8 cellular contexts compared by ENCODE assay signal in the genomic region with DNA sequence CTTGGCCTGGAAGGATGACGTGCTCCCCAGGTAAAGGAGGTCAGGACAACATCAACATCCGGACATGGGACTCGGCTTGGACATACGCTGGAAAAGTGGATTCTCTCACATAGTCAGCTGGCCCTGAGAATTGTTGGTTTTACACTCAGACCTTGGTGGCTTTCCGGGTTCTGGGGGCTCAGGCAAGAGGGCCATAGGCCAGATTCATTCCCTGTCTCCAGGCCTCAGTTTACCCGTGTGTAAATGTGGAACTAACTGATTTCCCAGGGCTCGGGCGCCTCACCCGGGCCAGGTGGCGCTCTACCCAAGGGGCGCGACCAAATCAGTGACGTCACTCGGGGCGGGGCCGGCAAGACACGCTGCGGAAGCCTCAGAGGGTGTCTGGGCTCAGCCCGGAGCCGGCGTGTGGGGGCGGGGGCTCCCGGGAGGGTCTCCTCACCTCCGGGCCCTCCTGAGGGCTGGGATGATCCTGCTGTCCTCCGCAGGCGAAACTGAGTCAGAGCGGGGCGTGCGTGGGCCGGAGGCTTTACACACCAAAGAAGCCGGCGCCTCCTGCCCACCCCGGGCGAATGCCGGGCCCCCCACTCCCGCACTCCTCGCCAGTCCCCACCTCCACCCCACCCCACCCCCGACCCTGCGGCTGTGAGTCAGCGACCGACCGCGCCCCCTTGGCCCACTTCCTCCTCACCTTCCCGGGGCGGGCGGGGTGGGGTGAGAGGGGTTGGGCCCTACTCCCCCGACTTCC. TPM values are rescaled to one million over a fixed set of nuclear protein-coding genes. Genes with fewer than 3 reads are reported as not detected.
DNase-seq lines count a peak whose midpoint lies in the region; ATAC-seq and TF ChIP-seq lines count a peak whose summit lies in the region.

No MANE protein-coding gene starts in this region.

- H3K27me3 Mint-ChIP-seq in activated naive CD8-positive, alpha-beta T cell treated with anti-CD3 and anti-CD28 coated beads for 36 hours: no peaks in the 10 kb centered on the region

- in situ Hi-C loops in transverse colon (cut with MboI; ENCODE audit: low pct_ligation_motif_present in 1 of 4, low pct_unique_long_range_greater_than_20kb in 1 of 4, low sequenced_read_pairs in 3 of 4): no loop called here

- no peaks in the 10 kb centered on the region for H3K9me3 ChIP-seq in cardiac muscle cell (ENCODE audit: low read depth)
- H3K9me3 ChIP-seq in trophoblast cell (ENCODE audit: insufficient read depth, low read depth, low read length): no peaks in the 10 kb centered on the region
- H3K9me3 ChIP-seq in transverse colon: no peaks in the 10 kb centered on the region

- H3K36me3 Mint-ChIP-seq in activated naive CD8-positive, alpha-beta T cell treated with anti-CD3 and anti-CD28 coated beads for 36 hours: peaks cover 3% of the 10 kb centered on the region

- peak; percentile 58 for TF ChIP-seq CTCF in GM12872 (IDR thresholded peaks at IDR 0.05; ENCODE audit: insufficient read depth, low read depth, low read length)
- peak; percentile 61 for TF ChIP-seq CTCF in cardiac muscle cell (IDR thresholded peaks at IDR 0.05; ENCODE audit: low read depth, low read length)
- TF ChIP-seq CTCF in transverse colon (IDR thresholded peaks at IDR 0.05): peak in 4 of 5 experiments; percentile 24 to 45 (median 38)

- H3K27ac ChIP-seq in cardiac muscle cell (peak overlapping the region; percentile 92), trophoblast cell (ENCODE audit: low read depth, low read length) (peak overlapping the region; percentile 95), transverse colon (peak overlapping the region; percentile 98 to 100 (median 99))

- ATAC-seq in HG02642 (IDR thresholded peaks at IDR 0.05; ENCODE audit: poor library complexity, unreplicated experiment): peak; percentile 60

- peak overlapping the region; percentile 7 for H3K4ac ChIP-seq in trophoblast cell (ENCODE audit: low read depth, low read length)

- peak overlapping the region; percentile 72 for H2AK5ac ChIP-seq in trophoblast cell (ENCODE audit: low read length)

- intact Hi-C loops in transverse colon (cut with DNase I; ENCODE audit: low total_unique reads): no loop called here

- H3K9ac ChIP-seq in trophoblast cell (ENCODE audit: low read length): peak overlapping the region; percentile 82

- peak overlapping the region; percentile 91 for H3K27ac Mint-ChIP-seq in activated naive CD8-positive, alpha-beta T cell treated with anti-CD3 and anti-CD28 coated beads for 36 hours

- H2BK120ac ChIP-seq in trophoblast cell (ENCODE audit: insufficient read depth, low read length, poor library complexity): peak overlapping the region; percentile 96

- DNase-seq in NCI-H1092 treated with DMSO at 0.1 percent for 48 hours (lab: John Stamatoyannopoulos, UW): peak; percentile 65
- DNase-seq in SKM-1 treated with dmso at 0.1 percent for 144 hours (lab: John Stamatoyannopoulos, UW; ENCODE audit: unreplicated experiment): peak; percentile 36
- DNase-seq in activated naive CD8-positive, alpha-beta T cell treated with anti-CD3 and anti-CD28 coated beads for 36 hours: peak; percentile 99
- DNase-seq in cardiac muscle cell (ENCODE audit: low read depth in 1 of 2, low spot score in 1 of 2): peak; percentile 94 to 96
- peak; percentile 97 to 99 for DNase-seq in trophoblast cell
- DNase-seq in transverse colon: peak; percentile 98

- peaks cover 34% of the 10 kb centered on the region for H3K4me1 Mint-ChIP-seq in activated naive CD8-positive, alpha-beta T cell treated with anti-CD3 and anti-CD28 coated beads for 36 hours

- no CpG with 5 or more reads among the region's 47 CpGs for WGBS in trophoblast cell (ENCODE audit: extremely low coverage, insufficient coverage, insufficient read length)
- 1% methylated on average over 25 of the region's 47 CpGs; no CpG with 5 or more reads in 1 of the 2 donors for WGBS in transverse colon (ENCODE audit: low coverage in 1 of 2), 2 donors

- H3K4me1 ChIP-seq in cardiac muscle cell (ENCODE audit: low read depth) (no peaks in the 10 kb centered on the region), trophoblast cell (ENCODE audit: control insufficient read depth in 1 of 2, insufficient read depth in 2 of 2, low read length in 2 of 2) (peaks cover 12 to 13% of the 10 kb centered on the region in 2 experiments), transverse colon (peaks cover 16 to 29% (median 27%) of the 10 kb centered on the region in 4 donors)

- H3K14ac ChIP-seq in trophoblast cell (ENCODE audit: low read length): peak overlapping the region; percentile 97

- no peak for TF ChIP-seq EP300 in transverse colon (IDR thresholded peaks at IDR 0.05; ENCODE audit: low read depth)

- H3K79me2 ChIP-seq in trophoblast cell (ENCODE audit: control insufficient read depth, insufficient read depth, low read length, poor library complexity): peaks cover 35% of the 10 kb centered on the region

- H3K79me1 ChIP-seq in trophoblast cell (ENCODE audit: low read length): peaks cover 30% of the 10 kb centered on the region

- H4K8ac ChIP-seq in trophoblast cell (ENCODE audit: low read depth, low read length): peak overlapping the region; percentile 79

- peak overlapping the region; percentile 74 for H3K18ac ChIP-seq in trophoblast cell (ENCODE audit: low read length)

- H3K27me3 ChIP-seq in cardiac muscle cell: no peaks in the 10 kb centered on the region
- no peaks in the 10 kb centered on the region for H3K27me3 ChIP-seq in trophoblast cell (ENCODE audit: insufficient read depth, low read length)
- no peaks in the 10 kb centered on the region for H3K27me3 ChIP-seq in transverse colon

- peak overlapping the region; percentile 86 for H3K4me2 ChIP-seq in trophoblast cell (ENCODE audit: low read length)

- TF ChIP-seq POLR2A in transverse colon (IDR thresholded peaks at IDR 0.05): peak; percentile 90

- peak overlapping the region; percentile 95 for H2BK5ac ChIP-seq in trophoblast cell (ENCODE audit: low read depth, low read length, poor library complexity)

- peak overlapping the region; percentile 79 for H2BK12ac ChIP-seq in trophoblast cell (ENCODE audit: low read length)

- no peaks in the 10 kb centered on the region for H3K36me3 ChIP-seq in cardiac muscle cell
- peaks cover 7 to 10% of the 10 kb centered on the region in 2 experiments for H3K36me3 ChIP-seq in trophoblast cell (ENCODE audit: control insufficient read depth in 1 of 2, insufficient read depth in 2 of 2, low read length in 2 of 2)
- H3K36me3 ChIP-seq in transverse colon: no peaks in the 10 kb centered on the region

- no peaks in the 10 kb centered on the region for H3K9me3 Mint-ChIP-seq in activated naive CD8-positive, alpha-beta T cell treated with anti-CD3 and anti-CD28 coated beads for 36 hours

- H3K23ac ChIP-seq in trophoblast cell (ENCODE audit: low read length): no peak overlapping the region

- peak overlapping the region; percentile 89 for H4K91ac ChIP-seq in trophoblast cell (ENCODE audit: low read depth, low read length)

- H4K12ac ChIP-seq in trophoblast cell (ENCODE audit: low read depth, low read length): peak overlapping the region; percentile 85

- peak overlapping the region; percentile 86 for H2AFZ ChIP-seq in trophoblast cell (ENCODE audit: insufficient read depth, low read length, poor library complexity)

- H3K4me3 ChIP-seq in cardiac muscle cell (peak overlapping the region; percentile 72), trophoblast cell (ENCODE audit: low read depth, low read length) (peak overlapping the region; percentile 94), transverse colon (peak overlapping the region; percentile 93 to 100 (median 97))

- peak overlapping the region; percentile 82 for H3K4me3 Mint-ChIP-seq in activated naive CD8-positive, alpha-beta T cell treated with anti-CD3 and anti-CD28 coated beads for 36 hours

RNA-seq across cellular contexts. Expression of gene VASP, which starts 0.9 kb away (rescaled TPM):
- total RNA-seq in activated naive CD8-positive, alpha-beta T cell treated with anti-CD3 and anti-CD28 coated beads for 36 hours: 100 to 1,000 TPM; 133 to 134 TPM
- total RNA-seq in cardiac muscle cell: 91.6 and 95.8 TPM in 2 replicates
- 72.4 and 83.3 TPM in 2 replicates for polyA plus RNA-seq in cardiac muscle cell
- 229 and 249 TPM in 2 replicates for polyA plus RNA-seq in trophoblast cell (2013)
- total RNA-seq in transverse colon: 100 to 1,000 TPM; 167 to 465 (median 204) TPM

RNA-seq across cellular contexts. Expression of gene PPM1N, which starts 8.2 kb away (rescaled TPM):
- total RNA-seq in activated naive CD8-positive, alpha-beta T cell treated with anti-CD3 and anti-CD28 coated beads for 36 hours: 1 to 10 TPM; 1.4 to 1.9 TPM
- total RNA-seq in cardiac muscle cell (1.3 and 2.9 TPM in 2 replicates), transverse colon (1 to 10 TPM in 2 of 4 donors, under 1 TPM in 1, not detected in 1; 1.00 to 4.3 (median 1.4) TPM)
- 1.2 and 4.0 TPM in 2 replicates for polyA plus RNA-seq in cardiac muscle cell
- polyA plus RNA-seq in trophoblast cell (2013): 32.0 and 34.1 TPM in 2 replicates

RNA-seq across cellular contexts. Expression of gene RTN2, which starts 9.6 kb away (rescaled TPM):
- total RNA-seq in activated naive CD8-positive, alpha-beta T cell treated with anti-CD3 and anti-CD28 coated beads for 36 hours: 1 to 10 TPM; 1.3 to 1.8 TPM
- total RNA-seq in cardiac muscle cell (43.7 and 56.5 TPM in 2 replicates), transverse colon (10 to 100 TPM in 1 of 4 donors, 1 to 10 TPM in 1, not detected in 2; 5.7 to 13.5 TPM)
- 92.2 and 111 TPM in 2 replicates for polyA plus RNA-seq in cardiac muscle cell
- polyA plus RNA-seq in trophoblast cell (2013): 68.7 and 72.2 TPM in 2 replicates

RNA-seq across cellular contexts. Expression of gene FOSB, which starts 38.6 kb away (rescaled TPM):
- total RNA-seq in activated naive CD8-positive, alpha-beta T cell treated with anti-CD3 and anti-CD28 coated beads for 36 hours: 10 to 100 TPM in 1 of 2 experiments, 1 to 10 TPM in 1; 9.7 to 10.5 TPM
- total RNA-seq in cardiac muscle cell: 0.88 and 4.5 TPM in 2 replicates
- polyA plus RNA-seq in cardiac muscle cell: 1.7 and 3.0 TPM in 2 replicates
- polyA plus RNA-seq in trophoblast cell (2013): 37.2 and 40.1 TPM in 2 replicates
- total RNA-seq in transverse colon: 10 to 100 TPM; 14.5 to 64.7 (median 25.6) TPM

Comparison
In these comparisons a context has a peak if more than half of its experiments do, and no peak if none do; other contexts are left out.
1. Peak in every context shown above with its lines: DNase-seq, ATAC-seq, H3K4me3 ChIP-seq and H3K27ac ChIP-seq.
2. DNase-seq: peak in every context shown above with its lines; median percentile 99 in activated naive CD8-positive, alpha-beta T cell treated with anti-CD3 and anti-CD28 coated beads for 36 hours; 98 in trophoblast cell; 98 in transverse colon; 95 in cardiac muscle cell; 65 in NCI-H1092 treated with DMSO at 0.1 percent for 48 hours; 36 in SKM-1 treated with dmso at 0.1 percent for 144 hours.